8 cellular contexts compared by ENCODE assay signal in genomic region chr19:49097453-49098288, GRCh38. TPM values are rescaled to one million over a fixed set of nuclear protein-coding genes. Genes with fewer than 3 reads are reported as not detected.
DNase-seq lines count a peak whose midpoint lies in the region; ATAC-seq, FAIRE-seq and TF ChIP-seq lines count a peak whose summit lies in the region.

No MANE protein-coding gene starts in this region.

- no peaks in the 10 kb centered on the region for H3K27me3 ChIP-seq in HepG2 (ENCODE audit: control insufficient read depth in 1 of 2, insufficient read depth in 2 of 2, low read length in 2 of 2)

- DNase-seq in AG09319 (ENCODE audit: extremely low read depth, low read depth) = no peak
- peak; percentile 86 for DNase-seq in GM20000 (ENCODE audit: low spot score)
- DNase-seq in NCI-H345 treated with DMSO at 0.1 percent for 48 hours (lab: John Stamatoyannopoulos, UW; ENCODE audit: unreplicated experiment) = peak; percentile 55
- DNase-seq in activated CD4-positive, CD25-positive, alpha-beta regulatory T cell treated with anti-CD3 and anti-CD28 coated beads, Interleukin-2, amount 50 U/mL, for 72 hours = peak; percentile 69
- no peak for DNase-seq in chondrocyte (ENCODE audit: low spot score)
- peak; percentile 55 for DNase-seq in HepG2 (ENCODE audit: low spot score)
- DNase-seq in stimulated activated CD8-positive, alpha-beta memory T cell treated with anti-CD3 and anti-CD28 coated beads, Interleukin-12 subunit alpha, Interleukin-12 subunit beta, amount 100 ng/mL, for 1 hour (ENCODE audit: low read depth) = peak; percentile 55

- H3K4me1 ChIP-seq in HepG2 (ENCODE audit: insufficient read depth, low read length) = no peaks in the 10 kb centered on the region

- peak; percentile 74 for TF ChIP-seq RAD21 in HepG2 (CRISPR knock-in tag; IDR thresholded peaks at IDR 0.05)

- peak overlapping the region; percentile 45 for H3K27ac Mint-ChIP-seq in chondrocyte (ENCODE audit: unreplicated experiment)

- H3K9me3 ChIP-seq in HepG2 (ENCODE audit: low read length) = no peaks in the 10 kb centered on the region

- H3K9me3 Mint-ChIP-seq in chondrocyte (ENCODE audit: low read depth) = no peaks in the 10 kb centered on the region

- no peaks in the 10 kb centered on the region for H3K27me3 Mint-ChIP-seq in chondrocyte (ENCODE audit: low read depth)

- no peak overlapping the region for H3K9ac ChIP-seq in HepG2 (ENCODE audit: insufficient read depth, low read depth, low read length)

- no peak overlapping the region for H3K4me3 ChIP-seq in HepG2 (replicated peaks in 1 of 3; ENCODE audit: insufficient read depth in 1 of 3, low read depth in 2 of 3, low read length in 3 of 3)

- no peak overlapping the region for H3K4me2 ChIP-seq in HepG2 (ENCODE audit: low read depth, low read length)

- TF ChIP-seq CTCF in AG09319 (IDR thresholded peaks at IDR 0.05; ENCODE audit: low read depth, low read length) = peak; percentile 100
- TF ChIP-seq CTCF in GM20000 (IDR thresholded peaks at IDR 0.05; ENCODE audit: extremely low read depth, missing control alignments) = peak; percentile 98
- peak; percentile 98 for TF ChIP-seq CTCF in chondrocyte (IDR thresholded peaks at IDR 0.05)
- TF ChIP-seq CTCF in HepG2 (CRISPR knock-in tag; IDR thresholded peaks at IDR 0.05) = peak; percentile 97

- peaks cover 27% of the 10 kb centered on the region for H3K36me3 Mint-ChIP-seq in chondrocyte (ENCODE audit: low read depth)

- H3K4me1 Mint-ChIP-seq in chondrocyte (ENCODE audit: low read depth) = peaks cover 6% of the 10 kb centered on the region

- no peak overlapping the region for H3K4me3 Mint-ChIP-seq in chondrocyte (ENCODE audit: unreplicated experiment)

- in situ Hi-C loops in HepG2 (cut with HindIII; ENCODE audit: extremely low pct_ligation_motif_present, low pct_unique_long_range_greater_than_20kb) = loop anchor here (10.0 kb wide), 1 partner anchor 97 kb away; no protein-coding TSS in a partner anchor

- intact Hi-C loops in HepG2 (cut with micrococcal nuclease; ENCODE audit: unreplicated experiment) = loop anchor here (1.0 to 5.0 kb wide), 2 partner anchors 50 to 111 kb away; no protein-coding TSS in a partner anchor

- H4K20me1 ChIP-seq in HepG2 (ENCODE audit: insufficient read depth, low read length) = peaks cover 28% of the 10 kb centered on the region

- POLR2A ChIA-PET in HepG2 (lab: Yijun Ruan, JAX) = interaction anchor here (0.5 to 1.2 kb wide), 8 partner anchors 9 to 466 kb away, joined by 3 to 6 read pairs (median 4); partner anchors contain the start of genes LIN7B and PPFIA3

- FAIRE-seq in HepG2 (lab: Jason Lieb, UNC) = peak; percentile 92

- WGBS in HepG2 (ENCODE audit: low lambda C conversion rate) = 82% methylated on average over 8 of the region's 8 CpGs

- no peak; a peak in 1 of 4 replicates for TF ChIP-seq POLR2A in HepG2 (IDR thresholded peaks at IDR 0.05; ENCODE audit: insufficient read depth in 1 of 2, low read depth in 2 of 2, low read length in 2 of 2)

- no peak overlapping the region for H3K27ac ChIP-seq in HepG2 (ENCODE audit: extremely low read length, insufficient read depth, low read length)

- CTCF ChIA-PET in HepG2 (lab: Yijun Ruan, JAX; ENCODE audit: low intra/inter-chr PET ratio, low total read pairs) = interaction anchor here (1.7 to 2.0 kb wide), 4 partner anchors 9 to 111 kb away, joined by 7 to 12 read pairs (median 10); no protein-coding TSS in a partner anchor

- TF ChIP-seq EP300 in HepG2 (IDR thresholded peaks at IDR 0.05; ENCODE audit: low read depth in 2 of 2, low read length in 2 of 2) (no peak), HepG2 (CRISPR knock-in tag; IDR thresholded peaks at IDR 0.05; ENCODE audit: borderline replicate concordance) (no peak)

- H2AFZ ChIP-seq in HepG2 (ENCODE audit: low read length) = no peak overlapping the region

- ATAC-seq in HepG2 (peak; percentile 73), HG03139 (IDR thresholded peaks at IDR 0.05; ENCODE audit: unreplicated experiment) (no peak)

- H3K79me2 ChIP-seq in HepG2 (ENCODE audit: insufficient read depth, low read length) = peaks cover 17% of the 10 kb centered on the region

- no TSS peak for BruUV-seq in HepG2 (replicated peaks; lab: Mats Ljungman, UMichigan)

- peaks cover 45 to 79% of the 10 kb centered on the region in 2 experiments for H3K36me3 ChIP-seq in HepG2 (replicated peaks in 1 of 2; ENCODE audit: control insufficient read depth in 1 of 2, insufficient read depth in 2 of 2, low read length in 2 of 2)

RNA-seq across cellular contexts. Expression of gene SNRNP70, which starts 12.4 kb away (rescaled TPM):
- 151 to 218 TPM (median 163 TPM) in 3 replicates for total RNA-seq in chondrocyte
- 85.9 and 150 TPM in 2 replicates for total RNA-seq in HepG2 (2016; rRNA removed; fragmentation: Illumina TruSeq; extraction: Trizol)
- 11.5 and 14.5 TPM in 2 replicates for total RNA-seq in HepG2 (2016; cell fraction: cytosol; rRNA removed; fragmentation: Illumina TruSeq; extraction: Trizol; ENCODE audit: low read depth)
- 75.6 and 153 TPM in 2 replicates for total RNA-seq in HepG2 (2016; cell fraction: insoluble cytoplasmic fraction; rRNA removed; fragmentation: Illumina TruSeq; extraction: Trizol)
- 24.7 and 25.3 TPM in 2 replicates for total RNA-seq in HepG2 (2016; cell fraction: membrane; rRNA removed; fragmentation: Illumina TruSeq; extraction: Trizol)
- total RNA-seq in HepG2 (2016; cell fraction: nucleus; rRNA removed; fragmentation: Illumina TruSeq; extraction: Trizol) = 111 and 131 TPM in 2 replicates
- polyA plus RNA-seq in HepG2 (2011; rRNA removed) = 210 and 272 TPM in 2 replicates
- 54.3 and 101 TPM in 2 replicates for polyA plus RNA-seq in HepG2 (2011; cell fraction: cytosol; rRNA removed)
- polyA plus RNA-seq in HepG2 (2011; cell fraction: nucleus; rRNA removed) = 2,510 and 2,895 TPM in 2 replicates
- polyA plus RNA-seq in HepG2 (2012) = 150 and 238 TPM in 2 replicates
- 10.9 and 11.3 TPM in 2 replicates for polyA plus RNA-seq in HepG2 (2016; cell fraction: cytosol; fragmentation: Illumina TruSeq; extraction: Trizol; ENCODE audit: low read depth)
- polyA plus RNA-seq in HepG2 (2016; cell fraction: insoluble cytoplasmic fraction; fragmentation: Illumina TruSeq; extraction: Trizol; ENCODE audit: low read depth) = 110 and 134 TPM in 2 replicates
- polyA plus RNA-seq in HepG2 (2016; cell fraction: membrane; fragmentation: Illumina TruSeq; extraction: Trizol; ENCODE audit: low read depth) = 12.6 and 14.1 TPM in 2 replicates
- 389 and 398 TPM in 2 replicates for polyA plus RNA-seq in HepG2 (2016; cell fraction: nucleus; fragmentation: Illumina TruSeq; extraction: Trizol; ENCODE audit: insufficient read depth, low read depth)
- 69.0 and 98.0 TPM in 2 replicates for polyA minus RNA-seq in HepG2 (2011; rRNA and poly(A)+ RNA removed; ENCODE audit: low replicate concordance)
- polyA minus RNA-seq in HepG2 (2011; cell fraction: cytosol; rRNA and poly(A)+ RNA removed) = 31.5 and 36.6 TPM in 2 replicates
- 105 and 134 TPM in 2 replicates for polyA minus RNA-seq in HepG2 (2011; cell fraction: nucleus; rRNA and poly(A)+ RNA removed)

RNA-seq across cellular contexts. Expression of gene LIN7B, which starts 16.5 kb away (rescaled TPM):
- total RNA-seq in chondrocyte (12.7 to 14.3 TPM (median 13.9 TPM) in 3 replicates), HepG2 (2016; rRNA removed; fragmentation: Illumina TruSeq; extraction: Trizol) (3.5 and 5.3 TPM in 2 replicates)
- total RNA-seq in HepG2 (2016; cell fraction: cytosol; rRNA removed; fragmentation: Illumina TruSeq; extraction: Trizol; ENCODE audit: low read depth) = 5.6 and 7.0 TPM in 2 replicates
- 2.9 and 5.2 TPM in 2 replicates for total RNA-seq in HepG2 (2016; cell fraction: insoluble cytoplasmic fraction; rRNA removed; fragmentation: Illumina TruSeq; extraction: Trizol)
- total RNA-seq in HepG2 (2016; cell fraction: membrane; rRNA removed; fragmentation: Illumina TruSeq; extraction: Trizol) = 6.4 and 6.9 TPM in 2 replicates
- 3.4 and 4.1 TPM in 2 replicates for total RNA-seq in HepG2 (2016; cell fraction: nucleus; rRNA removed; fragmentation: Illumina TruSeq; extraction: Trizol)
- polyA plus RNA-seq in HepG2 (2011; rRNA removed) = 7.6 and 8.6 TPM in 2 replicates
- polyA plus RNA-seq in HepG2 (2011; cell fraction: cytosol; rRNA removed) = 5.0 and 9.3 TPM in 2 replicates
- 15.9 and 17.9 TPM in 2 replicates for polyA plus RNA-seq in HepG2 (2011; cell fraction: nucleus; rRNA removed)
- 3.9 and 4.2 TPM in 2 replicates for polyA plus RNA-seq in HepG2 (2012)
- polyA plus RNA-seq in HepG2 (2016; cell fraction: cytosol; fragmentation: Illumina TruSeq; extraction: Trizol; ENCODE audit: low read depth) = 4.7 and 5.8 TPM in 2 replicates
- 3.3 and 3.7 TPM in 2 replicates for polyA plus RNA-seq in HepG2 (2016; cell fraction: insoluble cytoplasmic fraction; fragmentation: Illumina TruSeq; extraction: Trizol; ENCODE audit: low read depth)
- 2.7 and 6.8 TPM in 2 replicates for polyA plus RNA-seq in HepG2 (2016; cell fraction: membrane; fragmentation: Illumina TruSeq; extraction: Trizol; ENCODE audit: low read depth)
- 8.3 and 9.6 TPM in 2 replicates for polyA plus RNA-seq in HepG2 (2016; cell fraction: nucleus; fragmentation: Illumina TruSeq; extraction: Trizol; ENCODE audit: insufficient read depth, low read depth)
- polyA minus RNA-seq in HepG2 (2011; rRNA and poly(A)+ RNA removed; ENCODE audit: low replicate concordance) = 3.8 and 4.0 TPM in 2 replicates
- 0.88 and 1.7 TPM in 2 replicates for polyA minus RNA-seq in HepG2 (2011; cell fraction: cytosol; rRNA and poly(A)+ RNA removed)
- polyA minus RNA-seq in HepG2 (2011; cell fraction: nucleus; rRNA and poly(A)+ RNA removed) = 4.9 and 8.3 TPM in 2 replicates

RNA-seq across cellular contexts. Expression of gene C19orf73, which starts 21.3 kb away (rescaled TPM):
- 1.1 to 1.7 TPM (median 1.6 TPM) in 3 replicates for total RNA-seq in chondrocyte
- total RNA-seq in HepG2 (2016; rRNA removed; fragmentation: Illumina TruSeq; extraction: Trizol) = 0.80 and 1.4 TPM in 2 replicates
- 1.6 and 3.1 TPM in 2 replicates for total RNA-seq in HepG2 (2016; cell fraction: cytosol; rRNA removed; fragmentation: Illumina TruSeq; extraction: Trizol; ENCODE audit: low read depth)
- total RNA-seq in HepG2 (2016; cell fraction: insoluble cytoplasmic fraction; rRNA removed; fragmentation: Illumina TruSeq; extraction: Trizol) = 1.6 and 1.9 TPM in 2 replicates
- 2.1 and 2.4 TPM in 2 replicates for total RNA-seq in HepG2 (2016; cell fraction: membrane; rRNA removed; fragmentation: Illumina TruSeq; extraction: Trizol)
- 0.59 and 0.94 TPM in 2 replicates for total RNA-seq in HepG2 (2016; cell fraction: nucleus; rRNA removed; fragmentation: Illumina TruSeq; extraction: Trizol)
- polyA plus RNA-seq in HepG2 (2011; rRNA removed) = 1.5 and 3.0 TPM in 2 replicates
- polyA plus RNA-seq in HepG2 (2011; cell fraction: cytosol; rRNA removed) = 2.6 TPM in 2 replicates
- polyA plus RNA-seq in HepG2 (2011; cell fraction: nucleus; rRNA removed) = 3.8 and 4.8 TPM in 2 replicates
- 1.1 and 1.9 TPM in 2 replicates for polyA plus RNA-seq in HepG2 (2012)
- 2.0 and 2.7 TPM in 2 replicates for polyA plus RNA-seq in HepG2 (2016; cell fraction: cytosol; fragmentation: Illumina TruSeq; extraction: Trizol; ENCODE audit: low read depth)
- 1.6 and 2.2 TPM in 2 replicates for polyA plus RNA-seq in HepG2 (2016; cell fraction: insoluble cytoplasmic fraction; fragmentation: Illumina TruSeq; extraction: Trizol; ENCODE audit: low read depth)
- 1.5 and 1.6 TPM in 2 replicates for polyA plus RNA-seq in HepG2 (2016; cell fraction: membrane; fragmentation: Illumina TruSeq; extraction: Trizol; ENCODE audit: low read depth)
- 0.74 TPM in 1 of 2 replicates, not detected in the other for polyA plus RNA-seq in HepG2 (2016; cell fraction: nucleus; fragmentation: Illumina TruSeq; extraction: Trizol; ENCODE audit: insufficient read depth, low read depth)
- polyA minus RNA-seq in HepG2 (2011; rRNA and poly(A)+ RNA removed; ENCODE audit: low replicate concordance) = 1.3 TPM in 2 replicates
- 0.89 and 1.2 TPM in 2 replicates for polyA minus RNA-seq in HepG2 (2011; cell fraction: cytosol; rRNA and poly(A)+ RNA removed)
- 1.8 and 3.0 TPM in 2 replicates for polyA minus RNA-seq in HepG2 (2011; cell fraction: nucleus; rRNA and poly(A)+ RNA removed)

RNA-seq across cellular contexts. Expression of gene PPFIA3, which starts 21.7 kb away (rescaled TPM):
- total RNA-seq in chondrocyte (12.7 to 14.4 TPM (median 13.9 TPM) in 3 replicates), HepG2 (2016; rRNA removed; fragmentation: Illumina TruSeq; extraction: Trizol) (6.3 and 8.6 TPM in 2 replicates)
- 1.9 and 2.7 TPM in 2 replicates for total RNA-seq in HepG2 (2016; cell fraction: cytosol; rRNA removed; fragmentation: Illumina TruSeq; extraction: Trizol; ENCODE audit: low read depth)
- 6.5 and 8.9 TPM in 2 replicates for total RNA-seq in HepG2 (2016; cell fraction: insoluble cytoplasmic fraction; rRNA removed; fragmentation: Illumina TruSeq; extraction: Trizol)
- total RNA-seq in HepG2 (2016; cell fraction: membrane; rRNA removed; fragmentation: Illumina TruSeq; extraction: Trizol) = 4.5 and 5.6 TPM in 2 replicates
- 8.1 and 9.0 TPM in 2 replicates for total RNA-seq in HepG2 (2016; cell fraction: nucleus; rRNA removed; fragmentation: Illumina TruSeq; extraction: Trizol)
- 6.7 and 8.9 TPM in 2 replicates for polyA plus RNA-seq in HepG2 (2011; rRNA removed)
- polyA plus RNA-seq in HepG2 (2011; cell fraction: cytosol; rRNA removed) = 6.0 and 7.5 TPM in 2 replicates
- 37.0 and 50.3 TPM in 2 replicates for polyA plus RNA-seq in HepG2 (2011; cell fraction: nucleus; rRNA removed)
- 9.4 and 9.5 TPM in 2 replicates for polyA plus RNA-seq in HepG2 (2012)
- 1.9 and 2.8 TPM in 2 replicates for polyA plus RNA-seq in HepG2 (2016; cell fraction: cytosol; fragmentation: Illumina TruSeq; extraction: Trizol; ENCODE audit: low read depth)
- 6.2 and 6.5 TPM in 2 replicates for polyA plus RNA-seq in HepG2 (2016; cell fraction: insoluble cytoplasmic fraction; fragmentation: Illumina TruSeq; extraction: Trizol; ENCODE audit: low read depth)
- 3.3 and 4.2 TPM in 2 replicates for polyA plus RNA-seq in HepG2 (2016; cell fraction: membrane; fragmentation: Illumina TruSeq; extraction: Trizol; ENCODE audit: low read depth)
- 21.5 and 24.1 TPM in 2 replicates for polyA plus RNA-seq in HepG2 (2016; cell fraction: nucleus; fragmentation: Illumina TruSeq; extraction: Trizol; ENCODE audit: insufficient read depth, low read depth)
- polyA minus RNA-seq in HepG2 (2011; rRNA and poly(A)+ RNA removed; ENCODE audit: low replicate concordance) = 8.5 and 15.8 TPM in 2 replicates
- 4.9 and 5.9 TPM in 2 replicates for polyA minus RNA-seq in HepG2 (2011; cell fraction: cytosol; rRNA and poly(A)+ RNA removed)
- 13.8 and 16.6 TPM in 2 replicates for polyA minus RNA-seq in HepG2 (2011; cell fraction: nucleus; rRNA and poly(A)+ RNA removed)

RNA-seq across cellular contexts. Expression of gene KCNA7, which starts 25.2 kb away (rescaled TPM):
- total RNA-seq in chondrocyte (0.12 TPM in 1 of 3 replicates, not detected in the others), HepG2 (2016; rRNA removed; fragmentation: Illumina TruSeq; extraction: Trizol) (not detected in 2 replicates)
- not detected in 2 replicates for total RNA-seq in HepG2 (2016; cell fraction: cytosol; rRNA removed; fragmentation: Illumina TruSeq; extraction: Trizol; ENCODE audit: low read depth)
- total RNA-seq in HepG2 (2016; cell fraction: insoluble cytoplasmic fraction; rRNA removed; fragmentation: Illumina TruSeq; extraction: Trizol) = not detected in 2 replicates
- not detected in 2 replicates for total RNA-seq in HepG2 (2016; cell fraction: membrane; rRNA removed; fragmentation: Illumina TruSeq; extraction: Trizol)
- total RNA-seq in HepG2 (2016; cell fraction: nucleus; rRNA removed; fragmentation: Illumina TruSeq; extraction: Trizol) = not detected in 2 replicates
- not detected in 2 replicates for polyA plus RNA-seq in HepG2 (2011; rRNA removed)
- not detected in 2 replicates for polyA plus RNA-seq in HepG2 (2011; cell fraction: cytosol; rRNA removed)
- polyA plus RNA-seq in HepG2 (2011; cell fraction: nucleus; rRNA removed) = not detected in 2 replicates
- polyA plus RNA-seq in HepG2 (2012) = not detected in 2 replicates
- polyA plus RNA-seq in HepG2 (2016; cell fraction: cytosol; fragmentation: Illumina TruSeq; extraction: Trizol; ENCODE audit: low read depth) = not detected in 2 replicates
- not detected in 2 replicates for polyA plus RNA-seq in HepG2 (2016; cell fraction: insoluble cytoplasmic fraction; fragmentation: Illumina TruSeq; extraction: Trizol; ENCODE audit: low read depth)
- not detected in 2 replicates for polyA plus RNA-seq in HepG2 (2016; cell fraction: membrane; fragmentation: Illumina TruSeq; extraction: Trizol; ENCODE audit: low read depth)
- polyA plus RNA-seq in HepG2 (2016; cell fraction: nucleus; fragmentation: Illumina TruSeq; extraction: Trizol; ENCODE audit: insufficient read depth, low read depth) = not detected in 2 replicates
- not detected in 2 replicates for polyA minus RNA-seq in HepG2 (2011; rRNA and poly(A)+ RNA removed; ENCODE audit: low replicate concordance)
- not detected in 2 replicates for polyA minus RNA-seq in HepG2 (2011; cell fraction: cytosol; rRNA and poly(A)+ RNA removed)
- not detected in 2 replicates for polyA minus RNA-seq in HepG2 (2011; cell fraction: nucleus; rRNA and poly(A)+ RNA removed)

Comparison
In these comparisons a context has a peak if more than half of its experiments do, and no peak if none do; other contexts are left out.
1. DNase-seq: peak in GM20000 (single experiment), NCI-H345 treated with DMSO at 0.1 percent for 48 hours (single experiment), activated CD4-positive, CD25-positive, alpha-beta regulatory T cell treated with anti-CD3 and anti-CD28 coated beads, Interleukin-2, amount 50 U/mL, for 72 hours (single experiment), HepG2 (single experiment) and stimulated activated CD8-positive, alpha-beta memory T cell treated with anti-CD3 and anti-CD28 coated beads, Interleukin-12 subunit alpha, Interleukin-12 subunit beta, amount 100 ng/mL, for 1 hour (single experiment); none in AG09319 (single experiment) and chondrocyte (single experiment).
2. Peak in every context shown above with its lines, with median percentiles within 50 percentile points of each other: CTCF ChIP-seq.